1 cellular context compared by ENCODE assay signal in genomic region chr1:28078680-28079626, GRCh38.
TF ChIP-seq lines count a peak whose summit lies in the region.

No MANE protein-coding gene starts in this region.

TF ChIP-seq in endothelial cell of umbilical vein, 7 proteins besides CTCF, POLR2A, EP300 and RAD21 (continued from another document):
- TF ChIP-seq MAX (IDR thresholded peaks at IDR 0.05; ENCODE audit: insufficient read depth, insufficient read length) = no peak
